In the genomic region with DNA sequence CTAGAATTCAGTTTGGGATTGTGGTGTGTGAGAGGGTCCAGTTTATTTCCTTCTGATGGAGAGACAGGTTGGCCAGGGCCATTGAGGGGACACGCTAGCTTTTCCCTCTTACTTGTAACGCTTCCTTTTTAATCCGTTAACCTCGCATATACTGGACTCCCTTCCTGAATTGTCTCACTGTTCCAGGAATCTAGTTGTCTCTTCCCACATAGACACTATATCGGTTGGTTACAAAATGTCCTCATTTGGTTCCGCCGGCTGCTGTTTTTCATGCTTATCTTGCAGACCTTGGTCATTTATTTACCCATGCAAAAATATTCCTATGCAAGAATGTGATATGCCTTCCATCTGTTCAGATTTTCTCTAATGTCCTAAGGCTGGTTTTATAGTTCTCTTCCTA, we compare ENCODE assay signal across 16 cellular contexts. TPM values are rescaled to one million over a fixed set of nuclear protein-coding genes. Genes with fewer than 3 reads are reported as not detected.
A peak's percentile ranks its signal among the peaks of the same experiment; 100 is the strongest.
DNase-seq lines count a peak whose midpoint lies in the region; ATAC-seq and TF ChIP-seq lines count a peak whose summit lies in the region.
"Had no signal": no experiment of that assay in that cellular context is flagged by ENCODE, and none has a peak within 500 bp of the region (broad histone marks: within the 10 kb centered on the region; RNA-seq: fewer than 3 reads in every experiment).

No MANE protein-coding gene starts in this region.

- BruUV-seq in PC-9 (replicated peaks; lab: Mats Ljungman, UMichigan), result no TSS peak

- H3K4me2 ChIP-seq in PC-9, result no peak overlapping the region

- H3K36me3 ChIP-seq in heart left ventricle (no peaks in the 10 kb centered on the region), right atrium auricular region (no peaks in the 10 kb centered on the region), mucosa of descending colon (ENCODE audit: low read depth) (no peaks in the 10 kb centered on the region), PC-9 (ENCODE audit: low read depth) (no peaks in the 10 kb centered on the region)

- CTCF ChIA-PET in PC-9 (lab: Charles Lee), result interaction anchor here (0.6 kb wide), 1 partner anchor 8 kb away, joined by 3 read pairs; no protein-coding TSS in a partner anchor

- H3K9me3 ChIP-seq in heart left ventricle (no peaks in the 10 kb centered on the region), right atrium auricular region (no peaks in the 10 kb centered on the region), mucosa of descending colon (no peaks in the 10 kb centered on the region), PC-9 (ENCODE audit: insufficient read depth, low read depth) (no peaks in the 10 kb centered on the region)

- H3K9me2 ChIP-seq in PC-9 (ENCODE audit: insufficient read depth), result no peaks in the 10 kb centered on the region

- TF ChIP-seq POLR2A in heart left ventricle (IDR thresholded peaks at IDR 0.05), result no peak

- no peaks in the 10 kb centered on the region for H3K79me2 ChIP-seq in PC-9 (ENCODE audit: low read depth)

- H3K4me3 ChIP-seq in heart left ventricle (peak overlapping the region in 9 of 12 donors; percentile 30 to 51 (median 35)), right atrium auricular region (peak overlapping the region in 1 of 2 donors; percentile 44), coronary artery (peak overlapping the region; percentile 65), mucosa of descending colon (no peak overlapping the region), PC-9 (no peak overlapping the region)
- H3K4me3 ChIP-seq: SK-N-MC had no signal

- TF ChIP-seq CTCF in heart left ventricle (IDR thresholded peaks at IDR 0.05) (no peak), right atrium auricular region (IDR thresholded peaks at IDR 0.05) (no peak), coronary artery (IDR thresholded peaks at IDR 0.05) (no peak), mucosa of descending colon (IDR thresholded peaks at IDR 0.05) (no peak), PC-9 (conservative IDR thresholded peaks at IDR 0.05) (no peak)

- H4K20me1 ChIP-seq in PC-9 (ENCODE audit: insufficient read depth), result no peaks in the 10 kb centered on the region

- peak overlapping the region in 1 of 12 donors; percentile 18 for H3K27ac ChIP-seq in heart left ventricle
- H3K27ac ChIP-seq in right atrium auricular region, result no peak overlapping the region
- no peak overlapping the region for H3K27ac ChIP-seq in coronary artery
- no peak overlapping the region for H3K27ac ChIP-seq in PC-9
- H3K27ac ChIP-seq: SK-N-MC had no signal

- DNase-seq in heart left ventricle, result no peak
- DNase-seq in right atrium auricular region (ENCODE audit: low spot score), result no peak
- no peak for DNase-seq in coronary artery (ENCODE audit: low spot score)
- DNase-seq in mucosa of descending colon, result no peak
- peak; percentile 68 for DNase-seq in superior temporal gyrus (ENCODE audit: extremely low spot score)
- DNase-seq in PC-9, result no peak
- DNase-seq in foreskin melanocyte, result no peak
- no peak for DNase-seq in NCI-H2029 treated with DMSO at 0.1 percent for 48 hours (lab: John Stamatoyannopoulos, UW)
- DNase-seq: Karpas-422, NCI-H2029, NCI-H446 had no signal

- H3K4me1 ChIP-seq in heart left ventricle (peaks cover 0 to 8% (median 5%) of the 10 kb centered on the region in 12 donors), right atrium auricular region (peaks cover 0 to 7% of the 10 kb centered on the region in 2 donors), mucosa of descending colon (ENCODE audit: low read depth) (no peaks in the 10 kb centered on the region), PC-9 (replicated peaks; ENCODE audit: insufficient read depth) (no peaks in the 10 kb centered on the region)

- no peak overlapping the region for H2AFZ ChIP-seq in PC-9

- peaks cover 0 to 8% (median 0%) of the 10 kb centered on the region in 9 donors for H3K27me3 ChIP-seq in heart left ventricle
- no peaks in the 10 kb centered on the region for H3K27me3 ChIP-seq in right atrium auricular region
- H3K27me3 ChIP-seq in PC-9 (ENCODE audit: insufficient read depth, low read depth), result no peaks in the 10 kb centered on the region

- H3F3A ChIP-seq in PC-9 (ENCODE audit: insufficient read depth, low read depth), result no peaks in the 10 kb centered on the region

- 56 to 65% (median 59%) methylated on average over 7 of the region's 7 CpGs for WGBS in heart left ventricle, 4 donors

- intact Hi-C loops in heart left ventricle (cut with DNase I) (loop anchor here (1.0 to 5.0 kb wide), 4 partner anchors 37 to 63 kb away; partner anchors contain the start of gene NEURL3 (in 5 of the 10)), mucosa of descending colon (cut with DNase I, micrococcal nuclease) (no loop called here), PC-9 (cut with micrococcal nuclease; ENCODE audit: unreplicated experiment) (no loop called here)

- POLR2A ChIA-PET in PC-9 (lab: Charles Lee; ENCODE audit: unreplicated experiment), result interaction anchor here (0.6 kb wide), 1 partner anchor 170 kb away, joined by 9 read pairs; no protein-coding TSS in a partner anchor

- no peak for ATAC-seq in heart left ventricle
- peak; percentile 47 for ATAC-seq in mucosa of descending colon

RNA-seq across cellular contexts. Expression of gene NEURL3, which starts 35.1 kb away (rescaled TPM):
- total RNA-seq in heart left ventricle (under 1 TPM in 2 of 9 donors, not detected in 7; 0.27 to 0.75 TPM), right atrium auricular region (not detected), mucosa of descending colon (1 to 10 TPM; 2.1 to 5.2 (median 2.3) TPM), PC-9 (2021) (0.48 and 0.63 TPM in 2 replicates)
- polyA plus RNA-seq in heart left ventricle, result under 1 TPM in 1 of 2 donors, not detected in 1; 0.07 TPM
- total RNA-seq: A673, cerebellum, G401 had no signal
- polyA plus RNA-seq: immature natural killer cell had no signal

Comparison
In these comparisons a context has a peak if more than half of its experiments do, and no peak if none do; other contexts are left out.
1. H3K4me3 ChIP-seq: peak in heart left ventricle (9 of 12) and coronary artery (single experiment); none in mucosa of descending colon (single experiment) and PC-9 (single experiment).
2. intact Hi-C loops: an anchor here in heart left ventricle (1.0 to 5.0 kb wide); none called in mucosa of descending colon and PC-9.